In genomic region chr4:38236503-38236902, GRCh38 we compare ENCODE assay signal across 1 cellular context.
TF ChIP-seq lines count a peak whose summit lies in the region.

No MANE protein-coding gene starts in this region.

TF ChIP-seq in HepG2, 621 proteins besides CTCF, POLR2A, EP300 and RAD21 (continued from another document):
- TF ChIP-seq ZNF687 (CRISPR knock-in tag; IDR thresholded peaks at IDR 0.05) (peak; percentile 26; the same call in 1 of the 2 replicates), ZFP91 (CRISPR knock-in tag; IDR thresholded peaks at IDR 0.05; ENCODE audit: borderline replicate concordance) (peak; percentile 13; the same call in 1 of the 2 replicates)
